ENCODE assay signal across 8 cellular contexts in genomic region chr18:79988925-79989361, GRCh38. TPM values are rescaled to one million over a fixed set of nuclear protein-coding genes. Genes with fewer than 3 reads are reported as not detected.
DNase-seq lines count a peak whose midpoint lies in the region; ATAC-seq and TF ChIP-seq lines count a peak whose summit lies in the region.

No MANE protein-coding gene starts in this region.

- H3K36me3 Mint-ChIP-seq in activated CD8-positive, alpha-beta T cell treated with anti-CD3 and anti-CD28 coated beads for 36 hours (ENCODE audit: low read depth): peaks cover 33% of the 10 kb centered on the region

- no peaks in the 10 kb centered on the region for H3K27me3 Mint-ChIP-seq in activated CD8-positive, alpha-beta T cell treated with anti-CD3 and anti-CD28 coated beads for 36 hours

- peaks cover 0 to 21% (median 5%) of the 10 kb centered on the region in 9 donors for H3K36me3 ChIP-seq in heart right ventricle

- peak overlapping the region; percentile 96 for H3K27ac Mint-ChIP-seq in activated CD8-positive, alpha-beta T cell treated with anti-CD3 and anti-CD28 coated beads for 36 hours

- peak; percentile 1 for ATAC-seq in HG03135 (IDR thresholded peaks at IDR 0.05; ENCODE audit: unreplicated experiment)
- no peak for ATAC-seq in activated CD8-positive, alpha-beta T cell treated with anti-CD3 and anti-CD28 coated beads for 36 hours
- peak; percentile 23 to 70 (median 53) for ATAC-seq in heart right ventricle
- no peak for ATAC-seq in HG03342 (IDR thresholded peaks at IDR 0.05; ENCODE audit: unreplicated experiment)

- DNase-seq in stimulated activated CD4-positive, alpha-beta T cell treated with anti-CD3 and anti-CD28 coated beads, Interleukin-15, amount 100 ng/mL, for 24 hours: peak; percentile 21
- DNase-seq in stimulated activated CD4-positive, alpha-beta T cell treated with anti-CD3 and anti-CD28 coated beads, Interleukin-2, amount 100 ng/mL, for 24 hours: no peak
- no peak for DNase-seq in activated CD8-positive, alpha-beta T cell treated with anti-CD3 and anti-CD28 coated beads for 36 hours
- peak in 1 of 2 donors; percentile 27 for DNase-seq in heart right ventricle
- DNase-seq in renal cortical epithelial cell (ENCODE audit: low read depth): peak; percentile 15
- DNase-seq in superior temporal gyrus (ENCODE audit: extremely low spot score): no peak

- whole genome bisulfite sequencing in heart right ventricle, 2 donors: 22 to 24% methylated on average over 15 of the region's 15 CpGs

- H3K4me3 ChIP-seq in heart right ventricle: peak overlapping the region; percentile 70 to 98 (median 93)

- no peaks in the 10 kb centered on the region for H3K9me3 Mint-ChIP-seq in activated CD8-positive, alpha-beta T cell treated with anti-CD3 and anti-CD28 coated beads for 36 hours

- H3K27ac ChIP-seq in heart right ventricle: peak overlapping the region; percentile 92 to 99 (median 96)

- intact Hi-C loops in activated CD8-positive, alpha-beta T cell treated with anti-CD3 and anti-CD28 coated beads for 36 hours (cut with micrococcal nuclease): loop anchor here (5.0 kb wide), 1 partner anchor 43 kb away; the partner anchor contains the start of gene RBFA
- intact Hi-C loops in heart right ventricle (cut with DNase I): loop anchor here in 5 of 10 donors (2.0 to 10.0 kb wide), 5 partner anchors 37 to 46 kb away; partner anchors contain the start of genes RBFA (in 4 of the 5) and SLC66A2 (in 2 of the 5)

- H3K27me3 ChIP-seq in heart right ventricle: no peaks in the 10 kb centered on the region

- H3K9me3 ChIP-seq in heart right ventricle: no peaks in the 10 kb centered on the region

- H3K4me1 Mint-ChIP-seq in activated CD8-positive, alpha-beta T cell treated with anti-CD3 and anti-CD28 coated beads for 36 hours (ENCODE audit: low read depth): peaks cover 27% of the 10 kb centered on the region

- TF ChIP-seq CTCF in activated CD8-positive, alpha-beta T cell treated with anti-CD3 and anti-CD28 coated beads for 36 hours (IDR thresholded peaks at IDR 0.05): no peak
- TF ChIP-seq CTCF in heart right ventricle (IDR thresholded peaks at IDR 0.05): no peak

- peak overlapping the region; percentile 91 for H3K4me3 Mint-ChIP-seq in activated CD8-positive, alpha-beta T cell treated with anti-CD3 and anti-CD28 coated beads for 36 hours

- POLR2A ChIA-PET in activated CD8-positive, alpha-beta T cell treated with anti-CD3 and anti-CD28 coated beads for 36 hours (lab: Charles Lee): interaction anchor here (0.7 to 2.6 kb wide), 6 partner anchors 10 to 120 kb away, joined by 3 to 12 read pairs (median 4); partner anchors contain the start of genes ADNP2 and RBFA

- CTCF ChIA-PET in activated CD8-positive, alpha-beta T cell treated with anti-CD3 and anti-CD28 coated beads for 36 hours (lab: Charles Lee): interaction anchor here (0.8 to 1.2 kb wide), 2 partner anchors 29 to 37 kb away, joined by 3 read pairs; partner anchors contain the start of gene SLC66A2

- peaks cover 9 to 33% (median 25%) of the 10 kb centered on the region in 9 donors for H3K4me1 ChIP-seq in heart right ventricle

RNA-seq across cellular contexts. Expression of gene TXNL4A, which starts 0.6 kb away (rescaled TPM):
- total RNA-seq in activated CD8-positive, alpha-beta T cell treated with anti-CD3 and anti-CD28 coated beads for 36 hours: 100 to 1,000 TPM; 172 to 189 TPM
- total RNA-seq in heart right ventricle (100 to 1,000 TPM in 1 of 10 donors, 10 to 100 TPM in 9; 63.3 to 115 (median 87.2) TPM), renal cortical epithelial cell (40.1 and 72.4 TPM in 2 replicates)
- polyA plus RNA-seq in heart right ventricle: 100 to 1,000 TPM; 115 to 144 TPM

RNA-seq across cellular contexts. Expression of gene HSBP1L1, which starts 24.5 kb away (rescaled TPM):
- total RNA-seq in activated CD8-positive, alpha-beta T cell treated with anti-CD3 and anti-CD28 coated beads for 36 hours: 1 to 10 TPM; 5.1 TPM
- total RNA-seq in heart right ventricle: 10 to 100 TPM in 2 of 10 donors, 1 to 10 TPM in 8; 4.1 to 12.9 (median 6.4) TPM
- polyA plus RNA-seq in heart right ventricle: 10 to 100 TPM in 1 of 2 donors, 1 to 10 TPM in 1; 3.8 to 56.5 TPM
- total RNA-seq in renal cortical epithelial cell: 13.1 and 20.1 TPM in 2 replicates

RNA-seq across cellular contexts. Expression of gene SLC66A2, which starts 37.5 kb away (rescaled TPM):
- total RNA-seq in activated CD8-positive, alpha-beta T cell treated with anti-CD3 and anti-CD28 coated beads for 36 hours: 10 to 100 TPM; 28.2 to 29.7 TPM
- total RNA-seq in heart right ventricle (10 to 100 TPM; 21.4 to 31.0 (median 23.5) TPM), renal cortical epithelial cell (44.7 and 53.7 TPM in 2 replicates)
- 10 to 100 TPM; 28.4 to 32.3 TPM for polyA plus RNA-seq in heart right ventricle

RNA-seq across cellular contexts. Expression of gene RBFA, which starts 45.3 kb away (rescaled TPM):
- total RNA-seq in activated CD8-positive, alpha-beta T cell treated with anti-CD3 and anti-CD28 coated beads for 36 hours: 10 to 100 TPM; 41.7 to 45.5 TPM
- 10 to 100 TPM; 13.6 to 30.6 (median 19.9) TPM for total RNA-seq in heart right ventricle
- 10 to 100 TPM; 12.4 to 19.3 TPM for polyA plus RNA-seq in heart right ventricle
- total RNA-seq in renal cortical epithelial cell: 26.0 and 47.1 TPM in 2 replicates

Comparison
In these comparisons a context has a peak if more than half of its experiments do, and no peak if none do; other contexts are left out.
1. DNase-seq: peak in stimulated activated CD4-positive, alpha-beta T cell treated with anti-CD3 and anti-CD28 coated beads, Interleukin-15, amount 100 ng/mL, for 24 hours (single experiment) and renal cortical epithelial cell (single experiment); none in stimulated activated CD4-positive, alpha-beta T cell treated with anti-CD3 and anti-CD28 coated beads, Interleukin-2, amount 100 ng/mL, for 24 hours (0 of 2), activated CD8-positive, alpha-beta T cell treated with anti-CD3 and anti-CD28 coated beads for 36 hours (single experiment) and superior temporal gyrus (single experiment).
2. ATAC-seq: peak in HG03135 (single experiment) and heart right ventricle (8 of 8); none in activated CD8-positive, alpha-beta T cell treated with anti-CD3 and anti-CD28 coated beads for 36 hours (single experiment) and HG03342 (single experiment).